Comparison of ENCODE assay signal across 1 cellular context in genomic region chr10:122206471-122207065, GRCh38.
TF ChIP-seq lines count a peak whose summit lies in the region.

No MANE protein-coding gene starts in this region.

TF ChIP-seq in SK-N-SH treated with all-trans-retinoic acid at 6 μM for 48 hours, 23 proteins besides CTCF, POLR2A, EP300 and RAD21 (continued from another document):
- TF ChIP-seq CREB5 (CRISPR knock-in tag; IDR thresholded peaks at IDR 0.05; ENCODE audit: low read depth), result no peak
- no peak for TF ChIP-seq ZC3H10 (CRISPR knock-in tag; IDR thresholded peaks at IDR 0.05)
- TF ChIP-seq RARB (CRISPR knock-in tag; IDR thresholded peaks at IDR 0.05), result no peak
- TF ChIP-seq SNAI2 (CRISPR knock-in tag; IDR thresholded peaks at IDR 0.05), result no peak
- no peak for TF ChIP-seq ISL1 (CRISPR knock-in tag; IDR thresholded peaks at IDR 0.05)
- TF ChIP-seq PPARA (CRISPR knock-in tag; IDR thresholded peaks at IDR 0.05; ENCODE audit: borderline replicate concordance), result no peak
- TF ChIP-seq CSDC2 (CRISPR knock-in tag; IDR thresholded peaks at IDR 0.05), result no peak
- no peak for TF ChIP-seq GLIS3 (CRISPR knock-in tag; IDR thresholded peaks at IDR 0.05)
- TF ChIP-seq ESRRG (CRISPR knock-in tag; IDR thresholded peaks at IDR 0.05), result no peak
- TF ChIP-seq CSRNP3 (CRISPR knock-in tag; IDR thresholded peaks at IDR 0.05), result no peak
- no peak for TF ChIP-seq ZFP30 (CRISPR knock-in tag; IDR thresholded peaks at IDR 0.05)
- TF ChIP-seq ZNF70 (CRISPR knock-in tag; IDR thresholded peaks at IDR 0.05), result no peak
